21 cellular contexts compared by ENCODE assay signal in genomic region chr11:62799486-62799885, GRCh38. TPM values are rescaled to one million over a fixed set of nuclear protein-coding genes. Genes with fewer than 3 reads are reported as not detected.
DNase-seq lines count a peak whose midpoint lies in the region; ATAC-seq, FAIRE-seq and TF ChIP-seq lines count a peak whose summit lies in the region.
"Had no signal": no experiment of that assay in that cellular context is flagged by ENCODE, and none has a peak within 500 bp of the region (broad histone marks: within the 10 kb centered on the region; RNA-seq: fewer than 3 reads in every experiment).

No MANE protein-coding gene starts in this region.

- no peaks in the 10 kb centered on the region for H3K27me3 Mint-ChIP-seq in activated CD8-positive, alpha-beta memory T cell treated with anti-CD3 and anti-CD28 coated beads, Interleukin-2, amount 10 ng/mL, durations not matched to agents 7 days and 5 days
- no peaks in the 10 kb centered on the region for H3K27me3 Mint-ChIP-seq in CD4-positive, alpha-beta memory T cell
- H3K27me3 Mint-ChIP-seq in stimulated activated memory B cell treated with anti-CD40 and anti-IgM and Interleukin-4, amounts not matched to agents 10 μg/mL and 1 μg/mL and 100 μg/mL, for 72 hours: no peaks in the 10 kb centered on the region
- H3K27me3 Mint-ChIP-seq: CD4-positive, alpha-beta T cell had no signal

- peak overlapping the region in 1 of 2 experiments; percentile 10; a peak in 1 of 4 replicates for H3K9ac ChIP-seq in K562 (ENCODE audit: insufficient read depth in 1 of 2, low read depth in 2 of 2, low read length in 2 of 2)
- H3K9ac ChIP-seq: GM23248 had no signal

- TF ChIP-seq POLR2A in K562 (conservative IDR thresholded peaks at IDR 0.05): no peak

- no peak overlapping the region for H3K27ac Mint-ChIP-seq in activated CD8-positive, alpha-beta memory T cell treated with anti-CD3 and anti-CD28 coated beads, Interleukin-2, amount 10 ng/mL, durations not matched to agents 7 days and 5 days
- peak overlapping the region in 4 of 7 donors; percentile 7 to 57 (median 47) for H3K27ac Mint-ChIP-seq in CD4-positive, alpha-beta memory T cell
- peak overlapping the region; percentile 0 for H3K27ac Mint-ChIP-seq in stimulated activated memory B cell treated with anti-CD40 and anti-IgM and Interleukin-4, amounts not matched to agents 10 μg/mL and 1 μg/mL and 100 μg/mL, for 72 hours
- H3K27ac Mint-ChIP-seq: CD4-positive, alpha-beta T cell had no signal

- no peak for DNase-seq in activated CD8-positive, alpha-beta memory T cell treated with anti-CD3 and anti-CD28 coated beads, Interleukin-2, amount 10 ng/mL, durations not matched to agents 7 days and 5 days
- no peak for DNase-seq in activated CD8-positive, alpha-beta memory T cell treated with anti-CD3 and anti-CD28 coated beads, Interleukin-2, amount 50 U/mL, for 4 hours
- DNase-seq in CD4-positive, alpha-beta memory T cell: no peak
- DNase-seq in K562 (ENCODE audit: extremely low read depth in 1 of 4, low spot score in 3 of 4) (no peak), AG20443 (ENCODE audit: low spot score) (no peak), EL (no peak)
- DNase-seq: CD4-positive, alpha-beta T cell; GM23248; NCI-H1105 treated with DMSO at 0.1 percent for 48 hours; NCI-H1694; NCI-H2081 treated with DMSO at 0.1 percent for 48 hours; NCI-H446 treated with DMSO at 0.1 percent for 48 hours; NK-92 treated with Interleukin-12 subunit alpha and Interleukin-12 subunit beta, amount 100 ng/mL, for 24 hours; SHP77 had no signal

- peaks cover 85% of the 10 kb centered on the region for H3K36me3 ChIP-seq in CD4-positive, alpha-beta memory T cell (ENCODE audit: insufficient read depth, low read length)
- H3K36me3 ChIP-seq in K562 (ENCODE audit: control insufficient read depth, insufficient read depth, low read length): peaks cover 91% of the 10 kb centered on the region

- TF ChIP-seq RAD21 in K562 (CRISPR knock-in tag; conservative IDR thresholded peaks at IDR 0.05 in 1 of 2, IDR thresholded peaks at IDR 0.05 in 1 of 2): no peak

- H3K4me1 ChIP-seq in CD4-positive, alpha-beta memory T cell (ENCODE audit: insufficient read depth, low read length): peaks cover 13% of the 10 kb centered on the region
- H3K4me1 ChIP-seq in K562 (replicated peaks in 1 of 2; ENCODE audit: control insufficient read depth in 2 of 2, insufficient read depth in 2 of 2, low read length in 2 of 2): peaks cover 0 to 8% of the 10 kb centered on the region in 2 experiments; a peak in 2 of 5 replicates
- H3K4me1 ChIP-seq: HAP-1 had no signal

- 95% methylated on average over 10 of the region's 10 CpGs for WGBS in K562 (ENCODE audit: insufficient coverage, low coverage, missing lambda C conversion rate)

- no peak for TF ChIP-seq EP300 in K562 (IDR thresholded peaks at IDR 0.05; ENCODE audit: low read length)

- intact Hi-C loops in CD4-positive, alpha-beta memory T cell (cut with micrococcal nuclease): no loop called here
- intact Hi-C loops in K562 (cut with micrococcal nuclease): no loop called here

- BruUV-seq in K562 (replicated peaks; lab: Mats Ljungman, UMichigan): no TSS peak

- H3K9me3 Mint-ChIP-seq in activated CD8-positive, alpha-beta memory T cell treated with anti-CD3 and anti-CD28 coated beads, Interleukin-2, amount 10 ng/mL, durations not matched to agents 7 days and 5 days (ENCODE audit: low read depth): no peaks in the 10 kb centered on the region
- H3K9me3 Mint-ChIP-seq in CD4-positive, alpha-beta memory T cell: peaks cover 0 to 2% (median 0%) of the 10 kb centered on the region in 8 donors
- H3K9me3 Mint-ChIP-seq in stimulated activated memory B cell treated with anti-CD40 and anti-IgM and Interleukin-4, amounts not matched to agents 10 μg/mL and 1 μg/mL and 100 μg/mL, for 72 hours: no peaks in the 10 kb centered on the region
- H3K9me3 Mint-ChIP-seq: CD4-positive, alpha-beta T cell had no signal

- H3K4me3 Mint-ChIP-seq in activated CD8-positive, alpha-beta memory T cell treated with anti-CD3 and anti-CD28 coated beads, Interleukin-2, amount 10 ng/mL, durations not matched to agents 7 days and 5 days: no peak overlapping the region
- H3K4me3 Mint-ChIP-seq in CD4-positive, alpha-beta memory T cell: no peak overlapping the region
- no peak overlapping the region for H3K4me3 Mint-ChIP-seq in stimulated activated memory B cell treated with anti-CD40 and anti-IgM and Interleukin-4, amounts not matched to agents 10 μg/mL and 1 μg/mL and 100 μg/mL, for 72 hours

- no peak for TF ChIP-seq CTCF in K562 (IDR thresholded peaks at IDR 0.05 in 2 of 3, conservative IDR thresholded peaks at IDR 0.05 in 1 of 3; ENCODE audit: insufficient read depth in 2 of 3, low read depth in 1 of 3, low read length in 3 of 3)

- in situ Hi-C loops in K562 (cut with MboI): no loop called here

- no peak overlapping the region for H3K27ac ChIP-seq in CD4-positive, alpha-beta memory T cell (ENCODE audit: low read depth, low read length)
- H3K27ac ChIP-seq in K562 (ENCODE audit: extremely low read depth, low read depth, low read length): no peak overlapping the region
- H3K27ac ChIP-seq: GM23248 had no signal

- CTCF ChIA-PET in activated CD8-positive, alpha-beta memory T cell treated with anti-CD3 and anti-CD28 coated beads, Interleukin-2, amount 10 ng/mL, durations not matched to agents 7 days and 5 days (lab: Charles Lee): interaction anchor here (2.9 to 5.9 kb wide), 2 partner anchors 9 to 13 kb away, joined by 9 to 40 read pairs; partner anchors contain the start of gene TMEM179B
- CTCF ChIA-PET in CD4-positive, alpha-beta memory T cell (lab: Charles Lee; ENCODE audit: partially characterized antibody): interaction anchor here (0.7 to 2.5 kb wide), 2 partner anchors 11 to 40 kb away, joined by 3 to 7 read pairs; partner anchors contain the start of genes TMEM179B and WDR74
- CTCF ChIA-PET in K562 (lab: Yijun Ruan, JAX; ENCODE audit: low intra/inter-chr PET ratio): no interaction called here

- H3K4me2 ChIP-seq in K562 (ENCODE audit: insufficient read depth, low read length): no peak overlapping the region

- no peak overlapping the region for H3K4me3 ChIP-seq in CD4-positive, alpha-beta memory T cell (ENCODE audit: low read length in 2 of 2)
- no peak overlapping the region for H3K4me3 ChIP-seq in K562
- H3K4me3 ChIP-seq: GM23248, HAP-1 had no signal

- peaks cover 16% of the 10 kb centered on the region for H3K79me2 ChIP-seq in K562 (ENCODE audit: control insufficient read depth, insufficient read depth, low read length)

- H3K27me3 ChIP-seq in CD4-positive, alpha-beta memory T cell (ENCODE audit: insufficient read depth, low read length): no peaks in the 10 kb centered on the region
- no peaks in the 10 kb centered on the region for H3K27me3 ChIP-seq in K562 (ENCODE audit: control insufficient read depth in 2 of 2, insufficient read depth in 2 of 2, low read length in 2 of 2)

- peaks cover 8% of the 10 kb centered on the region; the same call in 1 of the 2 replicates for H4K20me1 ChIP-seq in K562 (replicated peaks; ENCODE audit: control insufficient read depth, insufficient read depth, low read length)

- H3K4me1 Mint-ChIP-seq in activated CD8-positive, alpha-beta memory T cell treated with anti-CD3 and anti-CD28 coated beads, Interleukin-2, amount 10 ng/mL, durations not matched to agents 7 days and 5 days: peaks cover 29% of the 10 kb centered on the region
- peaks cover 16 to 30% (median 21%) of the 10 kb centered on the region in 4 donors for H3K4me1 Mint-ChIP-seq in CD4-positive, alpha-beta memory T cell
- peaks cover 19% of the 10 kb centered on the region for H3K4me1 Mint-ChIP-seq in stimulated activated memory B cell treated with anti-CD40 and anti-IgM and Interleukin-4, amounts not matched to agents 10 μg/mL and 1 μg/mL and 100 μg/mL, for 72 hours

- H3K9me1 ChIP-seq in K562 (ENCODE audit: control insufficient read depth, insufficient read depth, low read length): no peaks in the 10 kb centered on the region

- peak; percentile 4 for ATAC-seq in activated CD8-positive, alpha-beta memory T cell treated with anti-CD3 and anti-CD28 coated beads, Interleukin-2, amount 10 ng/mL, durations not matched to agents 7 days and 5 days
- ATAC-seq in K562 (no peak), HG03457 (IDR thresholded peaks at IDR 0.05; ENCODE audit: unreplicated experiment) (no peak)
- ATAC-seq in stimulated activated memory B cell treated with anti-CD40 and anti-IgM and Interleukin-4, amounts not matched to agents 10 μg/mL and 1 μg/mL and 100 μg/mL, for 72 hours: no peak

- peaks cover 60% of the 10 kb centered on the region for H3K36me3 Mint-ChIP-seq in activated CD8-positive, alpha-beta memory T cell treated with anti-CD3 and anti-CD28 coated beads, Interleukin-2, amount 10 ng/mL, durations not matched to agents 7 days and 5 days
- H3K36me3 Mint-ChIP-seq in CD4-positive, alpha-beta memory T cell: peaks cover 57 to 86% of the 10 kb centered on the region in 2 donors
- H3K36me3 Mint-ChIP-seq in stimulated activated memory B cell treated with anti-CD40 and anti-IgM and Interleukin-4, amounts not matched to agents 10 μg/mL and 1 μg/mL and 100 μg/mL, for 72 hours: peaks cover 71% of the 10 kb centered on the region

- H2AFZ ChIP-seq in K562 (ENCODE audit: low read depth, low read length): no peak overlapping the region
- H2AFZ ChIP-seq: GM23248 had no signal

- H3K9me3 ChIP-seq in CD4-positive, alpha-beta memory T cell (ENCODE audit: control insufficient read depth in 1 of 2, low read length in 2 of 2): no peaks in the 10 kb centered on the region
- H3K9me3 ChIP-seq in K562 (replicated peaks; ENCODE audit: control insufficient read depth, insufficient read depth, low read depth, low read length): no peaks in the 10 kb centered on the region
- H3K9me3 ChIP-seq: HAP-1 had no signal

- FAIRE-seq in K562 (lab: Jason Lieb, UNC): no peak
- FAIRE-seq: GM12891, GM19239, HTR-8/SVneo, RCC 7860 had no signal

- POLR2A ChIA-PET in CD4-positive, alpha-beta memory T cell (lab: Charles Lee; ENCODE audit: partially characterized antibody): interaction anchor here (1.5 to 25.8 kb wide), 4 partner anchors 8 to 56 kb away, joined by 3 to 801 read pairs (median 132); partner anchors contain the start of genes POLR2G, STX5, TEX54 and TMEM179B
- POLR2A ChIA-PET in K562 (lab: Yijun Ruan, JAX): interaction anchor here (0.6 to 5.5 kb wide), 4 partner anchors 9 to 184 kb away, joined by 3 to 116 read pairs (median 10); partner anchors contain the start of genes TMEM179B and TMEM223

RNA-seq across cellular contexts. Expression of gene NXF1, which starts 5.8 kb away (rescaled TPM):
- 100 to 1,000 TPM in 1 of 2 experiments, 10 to 100 TPM in 1; 93.6 to 120 TPM for total RNA-seq in activated CD8-positive, alpha-beta memory T cell treated with anti-CD3 and anti-CD28 coated beads, Interleukin-2, amount 10 ng/mL, durations not matched to agents 7 days and 5 days
- 100 to 1,000 TPM; 195 to 196 TPM for total RNA-seq in CD4-positive, alpha-beta memory T cell
- polyA plus RNA-seq in CD4-positive, alpha-beta memory T cell: 10 to 100 TPM; 75.2 to 83.2 TPM
- 197 and 278 TPM in 2 replicates for total RNA-seq in K562 (2011; cell fraction: chromatin; rRNA removed; ENCODE audit: low replicate concordance)
- total RNA-seq in K562 (2011; cell fraction: nucleolus; rRNA removed): 110 and 133 TPM in 2 replicates
- total RNA-seq in K562 (2011; cell fraction: nucleoplasm; rRNA removed): 134 and 162 TPM in 2 replicates
- total RNA-seq in K562 (2014; rRNA removed) (24.4 and 36.9 TPM in 2 replicates), K562 (2014; rRNA removed; fragmentation: Illumina TruSeq; extraction: Trizol) (24.0 and 28.5 TPM in 2 replicates), K562 (2015; rRNA removed; fragmentation: Illumina TruSeq; extraction: Trizol) (35.3 and 35.8 TPM in 2 replicates), K562 (2021) (60.2 and 64.7 TPM in 2 replicates)
- polyA plus RNA-seq in K562 (2011; rRNA removed) (18.1 and 26.3 TPM in 2 replicates), K562 (2014; fragmentation: Illumina TruSeq; extraction: Trizol) (86.9 and 98.3 TPM in 2 replicates), K562 (2014; fragmentation: Nextera tagmentation; extraction: Ambion mirVana) (10 to 100 TPM; 26.8 to 68.8 TPM), K562 (2014; rRNA removed) (34.4 and 41.1 TPM in 2 replicates)
- 34.4 and 39.3 TPM in 2 replicates for polyA plus RNA-seq in K562 (2011; cell fraction: cytosol; rRNA removed)
- 182 and 294 TPM in 2 replicates for polyA plus RNA-seq in K562 (2011; cell fraction: nucleus; rRNA removed)
- 55.7 and 62.4 TPM in 2 replicates for polyA plus RNA-seq in K562 (2012)
- polyA minus RNA-seq in K562 (2011; rRNA and poly(A)+ RNA removed): 50.1 and 55.8 TPM in 2 replicates
- polyA minus RNA-seq in K562 (2011; cell fraction: cytosol; rRNA and poly(A)+ RNA removed): 25.8 and 39.4 TPM in 2 replicates
- 37.7 and 52.9 TPM in 2 replicates for polyA minus RNA-seq in K562 (2011; cell fraction: nucleus; rRNA and poly(A)+ RNA removed)

RNA-seq across cellular contexts. Expression of gene TMEM223, which starts 7.7 kb away (rescaled TPM):
- total RNA-seq in activated CD8-positive, alpha-beta memory T cell treated with anti-CD3 and anti-CD28 coated beads, Interleukin-2, amount 10 ng/mL, durations not matched to agents 7 days and 5 days: 10 to 100 TPM; 14.4 to 17.9 TPM
- total RNA-seq in CD4-positive, alpha-beta memory T cell: 10 to 100 TPM; 21.6 to 23.1 TPM
- 10 to 100 TPM; 38.9 to 45.5 TPM for polyA plus RNA-seq in CD4-positive, alpha-beta memory T cell
- total RNA-seq in K562 (2011; cell fraction: chromatin; rRNA removed; ENCODE audit: low replicate concordance): 18.9 and 38.1 TPM in 2 replicates
- total RNA-seq in K562 (2011; cell fraction: nucleolus; rRNA removed): 41.6 and 50.2 TPM in 2 replicates
- total RNA-seq in K562 (2011; cell fraction: nucleoplasm; rRNA removed): 24.4 and 29.5 TPM in 2 replicates
- total RNA-seq in K562 (2014; rRNA removed) (27.4 and 34.5 TPM in 2 replicates), K562 (2014; rRNA removed; fragmentation: Illumina TruSeq; extraction: Trizol) (14.3 and 14.7 TPM in 2 replicates), K562 (2015; rRNA removed; fragmentation: Illumina TruSeq; extraction: Trizol) (22.4 and 22.5 TPM in 2 replicates), K562 (2021) (19.6 and 21.2 TPM in 2 replicates)
- polyA plus RNA-seq in K562 (2011; rRNA removed) (19.0 and 20.1 TPM in 2 replicates), K562 (2014; fragmentation: Illumina TruSeq; extraction: Trizol) (14.6 and 16.0 TPM in 2 replicates), K562 (2014; fragmentation: Nextera tagmentation; extraction: Ambion mirVana) (10 to 100 TPM in 1 of 2 experiments, 1 to 10 TPM in 1; 5.9 to 15.2 TPM), K562 (2014; rRNA removed) (30.7 and 37.2 TPM in 2 replicates)
- polyA plus RNA-seq in K562 (2011; cell fraction: cytosol; rRNA removed): 23.3 and 47.6 TPM in 2 replicates
- polyA plus RNA-seq in K562 (2011; cell fraction: nucleus; rRNA removed): 10.4 and 10.8 TPM in 2 replicates
- polyA plus RNA-seq in K562 (2012): 16.3 and 16.9 TPM in 2 replicates
- 9.6 and 9.7 TPM in 2 replicates for polyA minus RNA-seq in K562 (2011; rRNA and poly(A)+ RNA removed)
- 6.6 and 9.0 TPM in 2 replicates for polyA minus RNA-seq in K562 (2011; cell fraction: cytosol; rRNA and poly(A)+ RNA removed)
- polyA minus RNA-seq in K562 (2011; cell fraction: nucleus; rRNA and poly(A)+ RNA removed): 14.5 and 18.2 TPM in 2 replicates

RNA-seq across cellular contexts. Expression of gene TMEM179B, which starts 12.3 kb away (rescaled TPM):
- total RNA-seq in activated CD8-positive, alpha-beta memory T cell treated with anti-CD3 and anti-CD28 coated beads, Interleukin-2, amount 10 ng/mL, durations not matched to agents 7 days and 5 days: 10 to 100 TPM; 42.4 to 43.0 TPM
- total RNA-seq in CD4-positive, alpha-beta memory T cell: 10 to 100 TPM; 66.3 to 66.6 TPM
- polyA plus RNA-seq in CD4-positive, alpha-beta memory T cell: 100 to 1,000 TPM; 102 to 166 TPM
- total RNA-seq in K562 (2011; cell fraction: chromatin; rRNA removed; ENCODE audit: low replicate concordance): 45.1 and 92.4 TPM in 2 replicates
- 99.0 and 123 TPM in 2 replicates for total RNA-seq in K562 (2011; cell fraction: nucleolus; rRNA removed)
- total RNA-seq in K562 (2011; cell fraction: nucleoplasm; rRNA removed): 92.2 and 100 TPM in 2 replicates
- total RNA-seq in K562 (2014; rRNA removed) (30.7 and 60.1 TPM in 2 replicates), K562 (2014; rRNA removed; fragmentation: Illumina TruSeq; extraction: Trizol) (28.0 and 32.0 TPM in 2 replicates), K562 (2015; rRNA removed; fragmentation: Illumina TruSeq; extraction: Trizol) (35.3 and 37.6 TPM in 2 replicates), K562 (2021) (37.0 and 38.1 TPM in 2 replicates)
- polyA plus RNA-seq in K562 (2011; rRNA removed) (27.7 and 35.1 TPM in 2 replicates), K562 (2014; fragmentation: Illumina TruSeq; extraction: Trizol) (52.6 and 53.6 TPM in 2 replicates), K562 (2014; fragmentation: Nextera tagmentation; extraction: Ambion mirVana) (100 to 1,000 TPM in 1 of 2 experiments, 10 to 100 TPM in 1; 88.6 to 105 TPM), K562 (2014; rRNA removed) (32.2 and 34.5 TPM in 2 replicates)
- polyA plus RNA-seq in K562 (2011; cell fraction: cytosol; rRNA removed): 75.8 and 127 TPM in 2 replicates
- 34.3 and 49.9 TPM in 2 replicates for polyA plus RNA-seq in K562 (2011; cell fraction: nucleus; rRNA removed)
- polyA plus RNA-seq in K562 (2012): 36.3 and 42.9 TPM in 2 replicates
- 26.4 and 38.6 TPM in 2 replicates for polyA minus RNA-seq in K562 (2011; rRNA and poly(A)+ RNA removed)
- polyA minus RNA-seq in K562 (2011; cell fraction: cytosol; rRNA and poly(A)+ RNA removed): 27.7 and 64.7 TPM in 2 replicates
- polyA minus RNA-seq in K562 (2011; cell fraction: nucleus; rRNA and poly(A)+ RNA removed): 15.8 and 20.8 TPM in 2 replicates

RNA-seq across cellular contexts. Expression of gene TAF6L, which starts 28.3 kb away (rescaled TPM):
- total RNA-seq in activated CD8-positive, alpha-beta memory T cell treated with anti-CD3 and anti-CD28 coated beads, Interleukin-2, amount 10 ng/mL, durations not matched to agents 7 days and 5 days: 10 to 100 TPM; 23.5 to 25.0 TPM
- 10 to 100 TPM; 26.3 to 34.0 TPM for total RNA-seq in CD4-positive, alpha-beta memory T cell
- polyA plus RNA-seq in CD4-positive, alpha-beta memory T cell: 10 to 100 TPM in 1 of 2 donors, 1 to 10 TPM in 1; 5.7 to 10.5 TPM
- 71.7 and 164 TPM in 2 replicates for total RNA-seq in K562 (2011; cell fraction: chromatin; rRNA removed; ENCODE audit: low replicate concordance)
- total RNA-seq in K562 (2011; cell fraction: nucleolus; rRNA removed): 87.9 and 123 TPM in 2 replicates
- 60.0 and 71.0 TPM in 2 replicates for total RNA-seq in K562 (2011; cell fraction: nucleoplasm; rRNA removed)
- 29.0 and 31.4 TPM in 2 replicates for total RNA-seq in K562 (2014; rRNA removed)
- total RNA-seq in K562 (2014; rRNA removed; fragmentation: Illumina TruSeq; extraction: Trizol): 8.1 and 12.6 TPM in 2 replicates
- 20.8 and 24.1 TPM in 2 replicates for total RNA-seq in K562 (2015; rRNA removed; fragmentation: Illumina TruSeq; extraction: Trizol)
- 27.2 and 28.5 TPM in 2 replicates for total RNA-seq in K562 (2021)
- 21.6 and 28.5 TPM in 2 replicates for polyA plus RNA-seq in K562 (2011; rRNA removed)
- polyA plus RNA-seq in K562 (2011; cell fraction: cytosol; rRNA removed): 20.2 and 23.1 TPM in 2 replicates
- 167 and 171 TPM in 2 replicates for polyA plus RNA-seq in K562 (2011; cell fraction: nucleus; rRNA removed)
- polyA plus RNA-seq in K562 (2012): 24.5 and 26.2 TPM in 2 replicates
- 15.4 and 23.0 TPM in 2 replicates for polyA plus RNA-seq in K562 (2014; fragmentation: Illumina TruSeq; extraction: Trizol)
- under 1 TPM; 0.04 to 0.25 TPM for polyA plus RNA-seq in K562 (2014; fragmentation: Nextera tagmentation; extraction: Ambion mirVana)
- polyA plus RNA-seq in K562 (2014; rRNA removed): 45.5 and 48.0 TPM in 2 replicates
- polyA minus RNA-seq in K562 (2011; rRNA and poly(A)+ RNA removed): 24.0 and 25.1 TPM in 2 replicates
- polyA minus RNA-seq in K562 (2011; cell fraction: cytosol; rRNA and poly(A)+ RNA removed): 17.0 and 19.9 TPM in 2 replicates
- 22.8 and 27.5 TPM in 2 replicates for polyA minus RNA-seq in K562 (2011; cell fraction: nucleus; rRNA and poly(A)+ RNA removed)

RNA-seq across cellular contexts. Expression of gene STX5, which starts 32.4 kb away (rescaled TPM):
- 10 to 100 TPM; 30.8 to 38.4 TPM for total RNA-seq in activated CD8-positive, alpha-beta memory T cell treated with anti-CD3 and anti-CD28 coated beads, Interleukin-2, amount 10 ng/mL, durations not matched to agents 7 days and 5 days
- total RNA-seq in CD4-positive, alpha-beta memory T cell: 10 to 100 TPM; 66.0 to 67.9 TPM
- 10 to 100 TPM; 30.4 to 31.8 TPM for polyA plus RNA-seq in CD4-positive, alpha-beta memory T cell
- 46.3 and 74.6 TPM in 2 replicates for total RNA-seq in K562 (2011; cell fraction: chromatin; rRNA removed; ENCODE audit: low replicate concordance)
- 33.7 and 41.5 TPM in 2 replicates for total RNA-seq in K562 (2011; cell fraction: nucleolus; rRNA removed)
- 38.8 and 41.1 TPM in 2 replicates for total RNA-seq in K562 (2011; cell fraction: nucleoplasm; rRNA removed)
- 24.3 and 28.3 TPM in 2 replicates for total RNA-seq in K562 (2014; rRNA removed)
- 17.2 and 17.4 TPM in 2 replicates for total RNA-seq in K562 (2014; rRNA removed; fragmentation: Illumina TruSeq; extraction: Trizol)
- total RNA-seq in K562 (2015; rRNA removed; fragmentation: Illumina TruSeq; extraction: Trizol): 19.4 TPM in 2 replicates
- 24.8 and 26.9 TPM in 2 replicates for total RNA-seq in K562 (2021)
- polyA plus RNA-seq in K562 (2011; rRNA removed): 28.6 and 34.5 TPM in 2 replicates
- 35.9 and 38.3 TPM in 2 replicates for polyA plus RNA-seq in K562 (2011; cell fraction: cytosol; rRNA removed)
- polyA plus RNA-seq in K562 (2011; cell fraction: nucleus; rRNA removed): 30.2 and 48.1 TPM in 2 replicates
- 22.3 and 69.5 TPM in 2 replicates for polyA plus RNA-seq in K562 (2012)
- 27.8 TPM in 2 replicates for polyA plus RNA-seq in K562 (2014; fragmentation: Illumina TruSeq; extraction: Trizol)
- polyA plus RNA-seq in K562 (2014; fragmentation: Nextera tagmentation; extraction: Ambion mirVana): 1 to 10 TPM; 2.8 to 3.6 TPM
- 23.7 and 27.7 TPM in 2 replicates for polyA plus RNA-seq in K562 (2014; rRNA removed)
- 36.3 and 40.4 TPM in 2 replicates for polyA minus RNA-seq in K562 (2011; rRNA and poly(A)+ RNA removed)
- 14.2 and 15.6 TPM in 2 replicates for polyA minus RNA-seq in K562 (2011; cell fraction: cytosol; rRNA and poly(A)+ RNA removed)
- polyA minus RNA-seq in K562 (2011; cell fraction: nucleus; rRNA and poly(A)+ RNA removed): 18.3 and 23.7 TPM in 2 replicates
